Comparison of ENCODE assay signal across 8 cellular contexts in genomic region chr3:50502584-50503423, GRCh38. TPM values are rescaled to one million over a fixed set of nuclear protein-coding genes. Genes with fewer than 3 reads are reported as not detected.
DNase-seq lines count a peak whose midpoint lies in the region; ATAC-seq and TF ChIP-seq lines count a peak whose summit lies in the region.

No MANE protein-coding gene starts in this region.

- no peaks in the 10 kb centered on the region for H3K27me3 ChIP-seq in ascending aorta
- H3K27me3 ChIP-seq in upper lobe of left lung = peaks cover 0 to 4% (median 0%) of the 10 kb centered on the region in 4 donors

- no peak for ATAC-seq in Right ventricle myocardium inferior
- ATAC-seq in left ventricle myocardium superior = no peak
- peak; percentile 33 for ATAC-seq in memory B cell (ENCODE audit: low read depth)
- no peak for ATAC-seq in upper lobe of left lung (ENCODE audit: low FRiP score in 2 of 2)

- TF ChIP-seq POLR2A in upper lobe of left lung (IDR thresholded peaks at IDR 0.05) = no peak

- 4 to 8% methylated on average over 2 to 18 of the region's 79 CpGs for WGBS in upper lobe of left lung, 2 donors

- no peak overlapping the region for H3K27ac Mint-ChIP-seq in memory B cell

- peak overlapping the region; percentile 76 for H3K4me3 Mint-ChIP-seq in memory B cell

- H3K36me3 Mint-ChIP-seq in memory B cell = no peaks in the 10 kb centered on the region

- H3K4me1 ChIP-seq in ascending aorta (peaks cover 0 to 2% of the 10 kb centered on the region in 2 donors), upper lobe of left lung (peaks cover 5 to 34% (median 16%) of the 10 kb centered on the region in 4 donors)

- DNase-seq in Right ventricle myocardium inferior (ENCODE audit: missing footprints) (peak; percentile 53), left ventricle myocardium superior (no peak), ascending aorta (ENCODE audit: low spot score in 2 of 2) (no peak), memory B cell (ENCODE audit: low spot score in 2 of 2) (peak in 1 of 2 donors; percentile 38), upper lobe of left lung (peak in 1 of 2 donors; percentile 80), SHP77 treated with DMSO at 0.1 percent for 48 hours (lab: John Stamatoyannopoulos, UW) (no peak), UCSD-AML1 (lab: John Stamatoyannopoulos, UW; ENCODE audit: unreplicated experiment) (no peak), NCI-H1092 treated with DMSO at 0.1 percent for 48 hours (lab: John Stamatoyannopoulos, UW) (no peak)

- intact Hi-C loops in Right ventricle myocardium inferior (cut with DNase I) (no loop called here), left ventricle myocardium superior (cut with micrococcal nuclease) (no loop called here), ascending aorta (cut with DNase I) (loop anchor here (2.0 kb wide), 1 partner anchor 138 kb away; no protein-coding TSS in a partner anchor)

- H3K36me3 ChIP-seq in ascending aorta = no peaks in the 10 kb centered on the region
- no peaks in the 10 kb centered on the region for H3K36me3 ChIP-seq in upper lobe of left lung

- H3K9me3 Mint-ChIP-seq in memory B cell = no peaks in the 10 kb centered on the region

- no peaks in the 10 kb centered on the region for H3K9me3 ChIP-seq in ascending aorta
- H3K9me3 ChIP-seq in upper lobe of left lung = no peaks in the 10 kb centered on the region

- peaks cover 5% of the 10 kb centered on the region for H3K4me1 Mint-ChIP-seq in memory B cell

- TF ChIP-seq EP300 in upper lobe of left lung (IDR thresholded peaks at IDR 0.05) = no peak

- TF ChIP-seq CTCF in ascending aorta (IDR thresholded peaks at IDR 0.05) (no peak), upper lobe of left lung (IDR thresholded peaks at IDR 0.05) (peak in 1 of 6 experiments; percentile 6)

- H3K27me3 Mint-ChIP-seq in memory B cell = peaks cover 17% of the 10 kb centered on the region

- H3K4me3 ChIP-seq in ascending aorta (peak overlapping the region; percentile 80 to 81), upper lobe of left lung (peak overlapping the region; percentile 29 to 86 (median 74))

- H3K27ac ChIP-seq in ascending aorta = no peak overlapping the region
- H3K27ac ChIP-seq in upper lobe of left lung = peak overlapping the region in 3 of 4 donors; percentile 35 to 81 (median 80)

RNA-seq across cellular contexts. Expression of gene CACNA2D2, which starts 0.6 kb away (rescaled TPM):
- total RNA-seq in Right ventricle myocardium inferior = 1.2 TPM
- 2.8 TPM for total RNA-seq in left ventricle myocardium superior
- 0.85 TPM for total RNA-seq in ascending aorta
- total RNA-seq in upper lobe of left lung = 100 to 1,000 TPM in 4 of 6 donors, 10 to 100 TPM in 2; 71.5 to 213 (median 113) TPM

Comparison
In these comparisons a context has a peak if more than half of its experiments do, and no peak if none do; other contexts are left out.
1. H3K27ac ChIP-seq: peak in upper lobe of left lung (3 of 4); none in ascending aorta (0 of 2).
2. RNA of gene CACNA2D2, which starts 0.6 kb away (total RNA-seq): 71.5 to 213 TPM in upper lobe of left lung; 2.8 TPM in left ventricle myocardium superior (single experiment), 1.2 TPM in Right ventricle myocardium inferior (single experiment) and 0.85 TPM in ascending aorta (single experiment); every median in the first group is over 10 times any median in the second.